Comparison of ENCODE assay signal across 18 cellular contexts in the genomic region with DNA sequence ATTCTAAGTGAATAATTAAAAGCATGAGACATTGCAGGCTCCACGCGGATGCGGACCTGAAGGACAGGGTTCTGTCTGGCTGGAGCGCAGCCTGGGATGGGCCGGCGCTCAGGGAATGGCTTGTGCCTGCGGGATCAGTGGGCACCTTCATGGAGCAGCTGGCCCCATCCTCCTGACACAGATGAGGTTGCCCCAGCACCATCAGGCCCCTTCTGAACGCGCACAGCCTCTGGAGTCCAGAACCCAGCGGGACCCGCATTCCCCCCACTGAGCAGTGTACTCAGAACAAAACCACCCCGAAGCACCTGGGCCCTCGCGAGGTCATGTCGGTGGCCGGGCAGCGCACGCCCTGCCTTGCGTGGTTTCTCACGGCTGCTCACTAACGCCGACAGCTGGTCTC.
"Had no signal": no experiment of that assay in that cellular context is flagged by ENCODE, and none has a peak within 500 bp of the region (broad histone marks: within the 10 kb centered on the region; RNA-seq: fewer than 3 reads in every experiment).

No MANE protein-coding gene starts in this region.

- ATAC-seq: activated CD8-positive, alpha-beta T cell treated with anti-CD3 and anti-CD28 coated beads, Interleukin-2, amount 10 ng/mL, durations not matched to agents 7 days and 5 days; activated T-cell treated with anti-CD3 and anti-CD28 coated beads, Interleukin-2, amount 50 U/mL, for 72 hours; natural killer cell; stimulated activated memory B cell treated with anti-CD40 and anti-IgM and Interleukin-4, amounts not matched to agents 10 μg/mL and 1 μg/mL and 100 μg/mL, for 72 hours had no signal

- H3K27me3 ChIP-seq: cardiac muscle cell, colonic mucosa, esophagus muscularis mucosa, transverse colon had no signal

- H3K27ac Mint-ChIP-seq: activated B cell treated with CpG ODN at 0.5 μM for 24 hours; activated CD4-positive, alpha-beta T cell treated with anti-CD3 and anti-CD28 coated beads, Interleukin-2, amount 10 ng/mL, durations not matched to agents 24 days and 14 days; activated CD8-positive, alpha-beta T cell treated with anti-CD3 and anti-CD28 coated beads, Interleukin-2, amount 10 ng/mL, durations not matched to agents 7 days and 5 days; activated T-cell treated with anti-CD3 and anti-CD28 coated beads, Interleukin-2, amount 50 U/mL, for 72 hours; natural killer cell; stimulated activated memory B cell treated with anti-CD40 and anti-IgM and Interleukin-4, amounts not matched to agents 10 μg/mL and 1 μg/mL and 100 μg/mL, for 72 hours had no signal

- DNase-seq: activated B cell treated with CpG ODN at 0.5 μM for 24 hours; activated CD4-positive, alpha-beta T cell treated with anti-CD3 and anti-CD28 coated beads, Interleukin-2, amount 10 ng/mL, durations not matched to agents 24 days and 14 days; activated CD8-positive, alpha-beta memory T cell treated with anti-CD3 and anti-CD28 coated beads, Interleukin-2, amount 50 U/mL, for 4 hours; activated CD8-positive, alpha-beta T cell treated with anti-CD3 and anti-CD28 coated beads, Interleukin-2, amount 10 ng/mL, durations not matched to agents 7 days and 5 days; activated T-cell treated with anti-CD3 and anti-CD28 coated beads, Interleukin-2, amount 50 U/mL, for 72 hours; colonic mucosa; effector CD4-positive, alpha-beta T cell; hippocampal formation; left ventricle myocardium inferior; mesenchymal stem cell; natural killer cell; T-helper 2 cell; transverse colon had no signal

- H3K36me3 ChIP-seq: cardiac muscle cell, colonic mucosa had no signal

- H3K4me3 ChIP-seq: cardiac muscle cell, colonic mucosa, esophagus muscularis mucosa, left ventricle myocardium inferior, transverse colon had no signal

- H3K9me3 Mint-ChIP-seq: activated B cell treated with CpG ODN at 0.5 μM for 24 hours; activated CD4-positive, alpha-beta T cell treated with anti-CD3 and anti-CD28 coated beads, Interleukin-2, amount 10 ng/mL, durations not matched to agents 24 days and 14 days; activated T-cell treated with anti-CD3 and anti-CD28 coated beads, Interleukin-2, amount 50 U/mL, for 72 hours; natural killer cell; stimulated activated memory B cell treated with anti-CD40 and anti-IgM and Interleukin-4, amounts not matched to agents 10 μg/mL and 1 μg/mL and 100 μg/mL, for 72 hours had no signal

- H3K27ac ChIP-seq: colonic mucosa, left ventricle myocardium inferior, transverse colon had no signal

- H3K27me3 Mint-ChIP-seq: activated B cell treated with CpG ODN at 0.5 μM for 24 hours; activated CD4-positive, alpha-beta T cell treated with anti-CD3 and anti-CD28 coated beads, Interleukin-2, amount 10 ng/mL, durations not matched to agents 24 days and 14 days; stimulated activated memory B cell treated with anti-CD40 and anti-IgM and Interleukin-4, amounts not matched to agents 10 μg/mL and 1 μg/mL and 100 μg/mL, for 72 hours had no signal

- FAIRE-seq: keratinocyte, TTC549 had no signal

- H3K4me3 Mint-ChIP-seq: activated B cell treated with CpG ODN at 0.5 μM for 24 hours; activated CD4-positive, alpha-beta T cell treated with anti-CD3 and anti-CD28 coated beads, Interleukin-2, amount 10 ng/mL, durations not matched to agents 24 days and 14 days; activated CD8-positive, alpha-beta T cell treated with anti-CD3 and anti-CD28 coated beads, Interleukin-2, amount 10 ng/mL, durations not matched to agents 7 days and 5 days; activated T-cell treated with anti-CD3 and anti-CD28 coated beads, Interleukin-2, amount 50 U/mL, for 72 hours; natural killer cell; stimulated activated memory B cell treated with anti-CD40 and anti-IgM and Interleukin-4, amounts not matched to agents 10 μg/mL and 1 μg/mL and 100 μg/mL, for 72 hours had no signal

- H3K36me3 Mint-ChIP-seq: natural killer cell had no signal

- H3K4me1 ChIP-seq: colonic mucosa, transverse colon had no signal

- H3K9me3 ChIP-seq: colonic mucosa, esophagus muscularis mucosa, left ventricle myocardium inferior, transverse colon had no signal

- H3K4me1 Mint-ChIP-seq: activated CD4-positive, alpha-beta T cell treated with anti-CD3 and anti-CD28 coated beads, Interleukin-2, amount 10 ng/mL, durations not matched to agents 24 days and 14 days; natural killer cell; stimulated activated memory B cell treated with anti-CD40 and anti-IgM and Interleukin-4, amounts not matched to agents 10 μg/mL and 1 μg/mL and 100 μg/mL, for 72 hours had no signal
